In the genomic region with DNA sequence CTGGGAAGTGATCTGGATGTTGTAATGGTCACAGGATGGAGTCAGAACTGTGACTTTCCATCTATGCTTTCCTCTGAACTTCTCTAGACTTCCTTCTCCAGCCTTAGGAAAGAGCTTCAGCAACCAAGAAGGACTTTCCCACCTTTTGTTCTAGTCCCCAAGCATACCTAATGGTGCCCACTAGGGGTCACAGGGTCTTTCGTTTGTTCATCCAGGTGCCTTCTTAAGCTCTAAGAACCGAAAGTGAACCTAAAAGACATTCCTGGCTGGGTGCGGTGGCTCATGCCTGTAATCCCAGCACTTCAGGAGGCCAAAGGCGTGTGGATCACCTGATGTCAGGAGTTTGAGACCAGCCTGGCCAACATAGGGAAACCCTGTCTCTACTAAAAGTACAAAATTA, we compare ENCODE assay signal across 25 cellular contexts. TPM values are rescaled to one million over a fixed set of nuclear protein-coding genes. Genes with fewer than 3 reads are reported as not detected.
DNase-seq lines count a peak whose midpoint lies in the region; TF ChIP-seq lines count a peak whose summit lies in the region.
"Had no signal": no experiment of that assay in that cellular context is flagged by ENCODE, and none has a peak within 500 bp of the region (broad histone marks: within the 10 kb centered on the region; RNA-seq: fewer than 3 reads in every experiment).

No MANE protein-coding gene starts in this region.

- H3K9me3 Mint-ChIP-seq in progenitor cell of endocrine pancreas (ENCODE audit: low read depth): no peaks in the 10 kb centered on the region
- H3K9me3 Mint-ChIP-seq: activated naive CD4-positive, alpha-beta T cell treated with anti-CD3 and anti-CD28 coated beads, Interleukin-2, amount 50 U/mL, for 24 hours; naive B cell had no signal

- H3K36me3 ChIP-seq in HEK293 (ENCODE audit: control insufficient read depth in 2 of 2, insufficient read depth in 1 of 2, low read length in 2 of 2) (no peaks in the 10 kb centered on the region), WERI-Rb-1 (no peaks in the 10 kb centered on the region)
- H3K36me3 ChIP-seq: brain microvascular endothelial cell, Peyer's patch had no signal

- H3K36me3 Mint-ChIP-seq in progenitor cell of endocrine pancreas (ENCODE audit: insufficient read depth): no peaks in the 10 kb centered on the region
- H3K36me3 Mint-ChIP-seq: activated naive CD4-positive, alpha-beta T cell treated with anti-CD3 and anti-CD28 coated beads, Interleukin-2, amount 50 U/mL, for 24 hours; naive B cell had no signal

- H3K4me1 ChIP-seq in HEK293 (ENCODE audit: control insufficient read depth, insufficient read depth, low read length): no peaks in the 10 kb centered on the region
- H3K4me1 ChIP-seq: Peyer's patch had no signal

- H3K4me3 ChIP-seq in HEK293 (ENCODE audit: low read depth, low read length): no peak overlapping the region
- H3K4me3 ChIP-seq in WERI-Rb-1 (ENCODE audit: low read depth, low read length): no peak overlapping the region
- H3K4me3 ChIP-seq: coronary artery, hepatocyte, Peyer's patch had no signal

- no peaks in the 10 kb centered on the region for H3K4me1 Mint-ChIP-seq in progenitor cell of endocrine pancreas (ENCODE audit: low read depth)

- H3K27me3 Mint-ChIP-seq in progenitor cell of endocrine pancreas: no peaks in the 10 kb centered on the region
- H3K27me3 Mint-ChIP-seq: activated naive CD4-positive, alpha-beta T cell treated with anti-CD3 and anti-CD28 coated beads, Interleukin-2, amount 50 U/mL, for 24 hours; naive B cell had no signal

- H3K27ac ChIP-seq in HEK293 (ENCODE audit: extremely low read depth, low read depth, low read length) (no peak overlapping the region), WERI-Rb-1 (no peak overlapping the region)
- H3K27ac ChIP-seq: brain microvascular endothelial cell, coronary artery, hepatocyte had no signal

- no peak overlapping the region for H3K4me3 Mint-ChIP-seq in progenitor cell of endocrine pancreas (ENCODE audit: low read depth)

- no peaks in the 10 kb centered on the region for H3K27me3 ChIP-seq in WERI-Rb-1 (ENCODE audit: insufficient read depth, low read depth, severe bottlenecking)
- H3K27me3 ChIP-seq: brain microvascular endothelial cell, hepatocyte, Peyer's patch had no signal

- peak; percentile 37 for DNase-seq in activated effector memory CD4-positive, alpha-beta T cell treated with anti-CD3 and anti-CD28 coated beads, Interleukin-2, amount 50 U/mL, for 16 hours
- no peak for DNase-seq in activated effector memory CD4-positive, alpha-beta T cell treated with Interleukin-2 at 50 U/mL for 16 hours
- DNase-seq in WERI-Rb-1: no peak
- DNase-seq in progenitor cell of endocrine pancreas (ENCODE audit: low spot score, unreplicated experiment): no peak
- DNase-seq in NCI-H187 (lab: John Stamatoyannopoulos, UW): no peak
- no peak for DNase-seq in DMS79 treated with DMSO at 0.1 percent for 48 hours (lab: John Stamatoyannopoulos, UW)
- DNase-seq in DMS153 (lab: John Stamatoyannopoulos, UW): no peak
- DNase-seq: activated CD8-positive, alpha-beta memory T cell treated with anti-CD3 and anti-CD28 coated beads, Interleukin-2, amount 50 U/mL, for 48 hours; brain microvascular endothelial cell; GDM1; kidney; NCI-H748 treated with DMSO at 0.1 percent for 48 hours; posterior cingulate gyrus; SK-N-SH; T1000 had no signal

- no peak overlapping the region for H3K27ac Mint-ChIP-seq in progenitor cell of endocrine pancreas

- H3K9me3 ChIP-seq in HEK293 (ENCODE audit: control insufficient read depth, insufficient read depth, low read depth, low read length) (no peaks in the 10 kb centered on the region), WERI-Rb-1 (ENCODE audit: severe bottlenecking) (no peaks in the 10 kb centered on the region)
- H3K9me3 ChIP-seq: Peyer's patch, SK-N-SH had no signal

- TF ChIP-seq CTCF in HEK293 (tag by site-specific recombination; IDR thresholded peaks at IDR 0.05) (peak; percentile 39; the same call in 1 of the 2 replicates), WERI-Rb-1 (IDR thresholded peaks at IDR 0.05; ENCODE audit: low read depth, low read length) (peak; percentile 15; the same call in 1 of the 2 replicates), progenitor cell of endocrine pancreas (IDR thresholded peaks at IDR 0.05; ENCODE audit: unreplicated experiment) (peak; percentile 36)

- POLR2A ChIA-PET in HEK293 (lab: Yijun Ruan, JAX): interaction anchor here (0.6 kb wide), 1 partner anchor 43 kb away, joined by 5 read pairs; no protein-coding TSS in a partner anchor

- CTCF ChIA-PET in HEK293 (lab: Yijun Ruan, JAX): interaction anchor here (0.6 to 2.9 kb wide), 12 partner anchors 9 to 654 kb away, joined by 3 to 25 read pairs (median 4); no protein-coding TSS in a partner anchor

TF ChIP-seq in HEK293, 187 proteins besides CTCF, POLR2A, EP300 and RAD21:
- TF ChIP-seq, protein P1, sequence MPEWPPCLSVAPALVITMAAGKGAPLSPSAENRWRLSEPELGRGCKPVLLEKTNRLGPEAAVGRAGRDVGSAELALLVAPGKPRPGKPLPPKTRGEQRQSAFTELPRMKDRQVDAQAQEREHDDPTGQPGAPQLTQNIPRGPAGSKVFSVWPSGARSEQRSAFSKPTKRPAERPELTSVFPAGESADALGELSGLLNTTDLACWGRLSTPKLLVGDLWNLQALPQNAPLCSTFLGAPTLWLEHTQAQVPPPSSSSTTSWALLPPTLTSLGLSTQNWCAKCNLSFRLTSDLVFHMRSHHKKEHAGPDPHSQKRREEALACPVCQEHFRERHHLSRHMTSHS (tag by site-specific recombination; IDR thresholded peaks at IDR 0.05): no peak
- TF ChIP-seq ZNF626 (tag by site-specific recombination; IDR thresholded peaks at IDR 0.05) (no peak), ZNF514 (tag by site-specific recombination; IDR thresholded peaks at IDR 0.05) (no peak), ZNF544 (tag by site-specific recombination; IDR thresholded peaks at IDR 0.05) (no peak), ZNF521 (tag by site-specific recombination; IDR thresholded peaks at IDR 0.05) (no peak), ZNF791 (tag by site-specific recombination; IDR thresholded peaks at IDR 0.05) (no peak)

RNA-seq across cellular contexts. Expression of a gene that starts 1.8 kb away (rescaled TPM):
- total RNA-seq in progenitor cell of endocrine pancreas: not detected in 2 replicates
- total RNA-seq: H4, hepatocyte, kidney, lung microvascular endothelial cell, Peyer's patch, skeletal muscle tissue, ureter had no signal

RNA-seq across cellular contexts. Expression of a gene that starts 49.2 kb away (rescaled TPM):
- total RNA-seq in progenitor cell of endocrine pancreas: 59.8 and 62.1 TPM in 2 replicates

RNA-seq across cellular contexts. Expression of a gene that starts 57.2 kb away (rescaled TPM):
- total RNA-seq in progenitor cell of endocrine pancreas: 9.9 and 11.0 TPM in 2 replicates
- total RNA-seq: skeletal muscle tissue had no signal
